9 cellular contexts compared by ENCODE assay signal in genomic region chr16:4392382-4393242, GRCh38. TPM values are rescaled to one million over a fixed set of nuclear protein-coding genes. Genes with fewer than 3 reads are reported as not detected.
DNase-seq lines count a peak whose midpoint lies in the region; ATAC-seq, FAIRE-seq and TF ChIP-seq lines count a peak whose summit lies in the region.
"Had no signal": no experiment of that assay in that cellular context is flagged by ENCODE, and none has a peak within 500 bp of the region (broad histone marks: within the 10 kb centered on the region; RNA-seq: fewer than 3 reads in every experiment).

No MANE protein-coding gene starts in this region.

- peak overlapping the region; percentile 61 for H3K9ac ChIP-seq in astrocyte (ENCODE audit: low read length)

- H4K20me1 ChIP-seq in astrocyte (ENCODE audit: insufficient read depth, low read length) = no peaks in the 10 kb centered on the region

- no peak for FAIRE-seq in astrocyte (lab: Jason Lieb, UNC)

- H2AFZ ChIP-seq in astrocyte (ENCODE audit: low read depth, low read length) = no peak overlapping the region

- peaks cover 10% of the 10 kb centered on the region for H3K4me1 Mint-ChIP-seq in astrocyte (ENCODE audit: low read depth, unreplicated experiment)

- peak; percentile 53 for DNase-seq in HT-29 (ENCODE audit: low spot score)
- peak; percentile 72 for DNase-seq in astrocyte (ENCODE audit: low read depth)
- no peak for DNase-seq in iPS DF 6.9 (ENCODE audit: low read depth, low spot score)
- DNase-seq in substantia nigra (lab: John Stamatoyannopoulos, UW) = no peak
- no peak for DNase-seq in KG1 (lab: John Stamatoyannopoulos, UW)
- no peak for DNase-seq in medulla oblongata (ENCODE audit: extremely low spot score)

- H3K27ac ChIP-seq in astrocyte (ENCODE audit: low read depth, low read length) (peak overlapping the region; percentile 74), iPS DF 6.9 (ENCODE audit: low read length) (peak overlapping the region; percentile 84), substantia nigra (ENCODE audit: low read depth, low read length, poor library complexity, severe bottlenecking) (peak overlapping the region; percentile 21)

- no peaks in the 10 kb centered on the region for H3K27me3 Mint-ChIP-seq in astrocyte (ENCODE audit: low read depth, unreplicated experiment)
- H3K27me3 Mint-ChIP-seq: memory B cell had no signal

- H3K4me1 ChIP-seq in astrocyte (ENCODE audit: insufficient read depth, low read length) = peaks cover 44% of the 10 kb centered on the region
- peaks cover 30% of the 10 kb centered on the region for H3K4me1 ChIP-seq in iPS DF 6.9 (ENCODE audit: control insufficient read depth, insufficient read depth, low read length)

- H3K36me3 ChIP-seq in astrocyte (ENCODE audit: insufficient read depth, low read length) (no peaks in the 10 kb centered on the region), iPS DF 6.9 (ENCODE audit: control insufficient read depth, insufficient read depth, low read length) (no peaks in the 10 kb centered on the region)

- H3K4me3 ChIP-seq in astrocyte (ENCODE audit: insufficient read depth, low read depth, low read length) (no peak overlapping the region), iPS DF 6.9 (ENCODE audit: low read length) (no peak overlapping the region)

- no peaks in the 10 kb centered on the region for H3K9me3 Mint-ChIP-seq in astrocyte (ENCODE audit: unreplicated experiment)
- H3K9me3 Mint-ChIP-seq: memory B cell had no signal

- no CpG with 5 or more reads among the region's 27 CpGs for WGBS in iPS DF 6.9 (ENCODE audit: insufficient coverage, insufficient read length)

- H3K27me3 ChIP-seq in astrocyte (ENCODE audit: insufficient read depth, low read length) (no peaks in the 10 kb centered on the region), iPS DF 6.9 (ENCODE audit: control insufficient read depth, insufficient read depth, low read length) (no peaks in the 10 kb centered on the region)

- ATAC-seq in GM18909 (IDR thresholded peaks at IDR 0.05; ENCODE audit: poor library complexity, unreplicated experiment) (no peak), HG03135 (IDR thresholded peaks at IDR 0.05; ENCODE audit: unreplicated experiment) (no peak)

- H3K36me3 Mint-ChIP-seq in astrocyte (ENCODE audit: low read depth, unreplicated experiment) = peaks cover 6% of the 10 kb centered on the region

- H3K4me3 Mint-ChIP-seq in astrocyte (ENCODE audit: unreplicated experiment) = no peak overlapping the region
- H3K4me3 Mint-ChIP-seq: memory B cell had no signal

- peak overlapping the region; percentile 85 for H3K27ac Mint-ChIP-seq in astrocyte (ENCODE audit: unreplicated experiment)
- H3K27ac Mint-ChIP-seq: memory B cell had no signal

- TF ChIP-seq CTCF in astrocyte (IDR thresholded peaks at IDR 0.05; ENCODE audit: insufficient read depth, low read depth, low read length) = no peak

- no peaks in the 10 kb centered on the region for H3K79me2 ChIP-seq in astrocyte (ENCODE audit: insufficient read depth, low read length)

- H3K4me2 ChIP-seq in astrocyte (ENCODE audit: low read length) = peak overlapping the region; percentile 72

- H3K9me3 ChIP-seq in astrocyte (ENCODE audit: insufficient read depth, low read depth, low read length) (no peaks in the 10 kb centered on the region), iPS DF 6.9 (ENCODE audit: control insufficient read depth, insufficient read depth, low read length) (no peaks in the 10 kb centered on the region)

RNA-seq across cellular contexts. Expression of gene VASN, which starts 21.0 kb away (rescaled TPM):
- total RNA-seq in HT-29 (2014; rRNA removed; shearing (Covaris generic)) = 1.8 and 2.2 TPM in 2 replicates
- 32.0 and 38.7 TPM in 2 replicates for total RNA-seq in astrocyte

RNA-seq across cellular contexts. Expression of gene CORO7, which starts 23.8 kb away (rescaled TPM):
- total RNA-seq in HT-29 (2014; rRNA removed; shearing (Covaris generic)) = 36.8 and 48.6 TPM in 2 replicates
- 25.0 and 26.4 TPM in 2 replicates for total RNA-seq in astrocyte

RNA-seq across cellular contexts. Expression of gene DNAJA3, which starts 33.1 kb away (rescaled TPM):
- 82.4 and 86.9 TPM in 2 replicates for total RNA-seq in HT-29 (2014; rRNA removed; shearing (Covaris generic))
- total RNA-seq in astrocyte = 36.4 and 39.8 TPM in 2 replicates

RNA-seq across cellular contexts. Expression of gene PAM16, which starts 41.5 kb away (rescaled TPM):
- 159 and 165 TPM in 2 replicates for total RNA-seq in HT-29 (2014; rRNA removed; shearing (Covaris generic))
- total RNA-seq in astrocyte = 50.7 and 51.9 TPM in 2 replicates

Comparison
In these comparisons a context has a peak if more than half of its experiments do, and no peak if none do; other contexts are left out.
1. DNase-seq: peak in HT-29 (single experiment) and astrocyte (single experiment); none in iPS DF 6.9 (single experiment), substantia nigra (0 of 49), KG1 (single experiment) and medulla oblongata (single experiment).
2. H3K27ac ChIP-seq: peak in every context shown above with its lines; median percentile 84 in iPS DF 6.9; 74 in astrocyte; 21 in substantia nigra.
3. RNA of gene VASN, which starts 21.0 kb away (total RNA-seq): 32.0 to 38.7 TPM in astrocyte; 1.8 to 2.2 TPM in HT-29; every median in the first group is over 10 times any median in the second.